23 cellular contexts compared by ENCODE assay signal in genomic region chr1:85122169-85122568, GRCh38.
"Had no signal": no experiment of that assay in that cellular context is flagged by ENCODE, and none has a peak within 500 bp of the region (broad histone marks: within the 10 kb centered on the region; RNA-seq: fewer than 3 reads in every experiment).

No MANE protein-coding gene starts in this region.

- H3K9ac ChIP-seq: KMS-11 had no signal

- H3K27me3 ChIP-seq: SJSA1 had no signal

- DNase-seq: Kasumi-1, MM.1S, NCI-H1092 treated with DMSO at 0.1 percent for 48 hours, NCI-H1417, NCI-H1436 treated with DMSO at 0.1 percent for 48 hours, NCI-H1694, NCI-H187 treated with DMSO at 0.1 percent for 48 hours, NCI-H2029 treated with DMSO at 0.1 percent for 48 hours, NCI-H2171 treated with DMSO at 0.1 percent for 48 hours, NCI-H226, NCI-H446, NCI-H510A, NCI-H524 treated with DMSO at 0.1 percent for 48 hours, NCI-H69, NCI-H774, Right ventricle myocardium superior, RPMI8226, SIG-M5 had no signal

- ATAC-seq: K562 had no signal

- H3K36me3 ChIP-seq: SJSA1 had no signal

- H3K9me3 ChIP-seq: SJSA1 had no signal

- H3K27ac Mint-ChIP-seq: IgD-negative memory B cell had no signal

- H3K4me1 ChIP-seq: SJSA1 had no signal

- H3K4me3 ChIP-seq: K562, SJSA1, SK-N-MC had no signal

- H3K4me2 ChIP-seq: KMS-11 had no signal

- H3K4me3 Mint-ChIP-seq: IgD-negative memory B cell had no signal

- H3K4me1 Mint-ChIP-seq: IgD-negative memory B cell had no signal

- H3K27ac ChIP-seq: KMS-11, SJSA1, SK-N-MC had no signal
